ENCODE assay signal across 32 cellular contexts in the genomic region with DNA sequence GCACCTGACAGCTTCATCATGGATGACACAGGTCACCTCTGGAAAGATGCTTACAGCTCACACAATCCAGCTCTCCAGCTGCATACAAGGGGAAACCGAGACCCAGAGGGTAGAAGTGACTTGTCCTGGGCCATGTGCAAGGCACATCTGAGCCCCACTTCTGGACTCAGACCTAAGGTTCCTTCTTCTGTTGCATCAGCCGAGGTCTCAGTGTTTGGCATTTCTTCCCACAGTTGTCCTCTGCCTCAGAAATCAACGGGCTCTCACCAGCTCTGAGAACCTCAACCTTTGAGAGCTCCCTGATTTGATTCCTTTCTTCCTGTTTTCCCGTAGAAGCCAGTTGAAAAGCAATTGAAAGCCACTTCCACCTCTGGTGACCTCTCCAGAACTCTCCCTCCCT. TPM values are rescaled to one million over a fixed set of nuclear protein-coding genes. Genes with fewer than 3 reads are reported as not detected.
"Had no signal": no experiment of that assay in that cellular context is flagged by ENCODE, and none has a peak within 500 bp of the region (broad histone marks: within the 10 kb centered on the region; RNA-seq: fewer than 3 reads in every experiment).

No MANE protein-coding gene starts in this region.

- H3K9me3 Mint-ChIP-seq: activated CD4-positive, alpha-beta memory T cell treated with anti-CD3 and anti-CD28 coated beads, Interleukin-2, amount 10 ng/mL, durations not matched to agents 7 days and 5 days; activated CD4-positive, alpha-beta T cell treated with anti-CD3 and anti-CD28 coated beads, Interleukin-2, amount 10 ng/mL, durations not matched to agents 7 days and 5 days; activated naive CD4-positive, alpha-beta T cell treated with anti-CD3 and anti-CD28 coated beads, Interleukin-2, amount 10 ng/mL, durations not matched to agents 7 days and 5 days; activated naive CD4-positive, alpha-beta T cell treated with anti-CD3 and anti-CD28 coated beads, Interleukin-2, amount 50 U/mL, for 72 hours; activated naive CD8-positive, alpha-beta T cell treated with anti-CD3 and anti-CD28 coated beads, Interleukin-2, amount 10 ng/mL, durations not matched to agents 7 days and 5 days; activated T-cell treated with anti-CD3 and anti-CD28 coated beads, Interleukin-2, amount 50 U/mL, for 24 hours; activated T-cell treated with anti-CD3 and anti-CD28 coated beads, Interleukin-2, amount 50 U/mL, for 72 hours; dendritic cell treated with granulocyte-macrophage colony-stimulating factor and Interleukin-4, amounts not matched to agents 40 ng/mL and 50 ng/mL, for 4 days; effector memory CD8-positive, alpha-beta T cell had no signal

- H3K9me3 ChIP-seq: ascending aorta, breast epithelium, esophagus muscularis mucosa, gastrocnemius medialis, heart left ventricle had no signal

- H3K36me3 ChIP-seq: ascending aorta, breast epithelium, cardiac muscle cell, esophagus muscularis mucosa, gastrocnemius medialis, heart left ventricle had no signal

- H3K27me3 Mint-ChIP-seq: activated T-cell treated with anti-CD3 and anti-CD28 coated beads, Interleukin-2, amount 50 U/mL, for 24 hours had no signal

- H3K27ac Mint-ChIP-seq: activated CD4-positive, alpha-beta memory T cell treated with anti-CD3 and anti-CD28 coated beads, Interleukin-2, amount 10 ng/mL, durations not matched to agents 7 days and 5 days; activated CD4-positive, alpha-beta T cell treated with anti-CD3 and anti-CD28 coated beads for 36 hours; activated CD4-positive, alpha-beta T cell treated with anti-CD3 and anti-CD28 coated beads, Interleukin-2, amount 10 ng/mL, durations not matched to agents 7 days and 5 days; activated naive CD4-positive, alpha-beta T cell treated with anti-CD3 and anti-CD28 coated beads, Interleukin-2, amount 10 ng/mL, durations not matched to agents 7 days and 5 days; activated naive CD4-positive, alpha-beta T cell treated with anti-CD3 and anti-CD28 coated beads, Interleukin-2, amount 50 U/mL, for 72 hours; activated naive CD8-positive, alpha-beta T cell treated with anti-CD3 and anti-CD28 coated beads, Interleukin-2, amount 10 ng/mL, durations not matched to agents 7 days and 5 days; activated T-cell treated with anti-CD3 and anti-CD28 coated beads, Interleukin-2, amount 50 U/mL, for 24 hours; activated T-cell treated with anti-CD3 and anti-CD28 coated beads, Interleukin-2, amount 50 U/mL, for 72 hours; dendritic cell treated with granulocyte-macrophage colony-stimulating factor and Interleukin-4, amounts not matched to agents 40 ng/mL and 50 ng/mL, for 4 days; effector memory CD8-positive, alpha-beta T cell had no signal

- H3K4me3 ChIP-seq: ascending aorta, breast epithelium, cardiac muscle cell, coronary artery, dorsolateral prefrontal cortex, esophagus muscularis mucosa, gastrocnemius medialis, heart left ventricle had no signal

- H3K4me3 Mint-ChIP-seq: activated CD4-positive, alpha-beta memory T cell treated with anti-CD3 and anti-CD28 coated beads, Interleukin-2, amount 10 ng/mL, durations not matched to agents 7 days and 5 days; activated CD4-positive, alpha-beta T cell treated with anti-CD3 and anti-CD28 coated beads for 36 hours; activated CD4-positive, alpha-beta T cell treated with anti-CD3 and anti-CD28 coated beads, Interleukin-2, amount 10 ng/mL, durations not matched to agents 7 days and 5 days; activated naive CD4-positive, alpha-beta T cell treated with anti-CD3 and anti-CD28 coated beads, Interleukin-2, amount 10 ng/mL, durations not matched to agents 7 days and 5 days; activated naive CD8-positive, alpha-beta T cell treated with anti-CD3 and anti-CD28 coated beads, Interleukin-2, amount 10 ng/mL, durations not matched to agents 7 days and 5 days; activated T-cell treated with anti-CD3 and anti-CD28 coated beads, Interleukin-2, amount 50 U/mL, for 24 hours; activated T-cell treated with anti-CD3 and anti-CD28 coated beads, Interleukin-2, amount 50 U/mL, for 72 hours; brain; dendritic cell treated with granulocyte-macrophage colony-stimulating factor and Interleukin-4, amounts not matched to agents 40 ng/mL and 50 ng/mL, for 4 days; effector memory CD8-positive, alpha-beta T cell had no signal

- H3K4me1 Mint-ChIP-seq: activated CD4-positive, alpha-beta memory T cell treated with anti-CD3 and anti-CD28 coated beads, Interleukin-2, amount 10 ng/mL, durations not matched to agents 7 days and 5 days; activated CD4-positive, alpha-beta T cell treated with anti-CD3 and anti-CD28 coated beads for 36 hours; activated CD4-positive, alpha-beta T cell treated with anti-CD3 and anti-CD28 coated beads, Interleukin-2, amount 10 ng/mL, durations not matched to agents 7 days and 5 days; activated naive CD4-positive, alpha-beta T cell treated with anti-CD3 and anti-CD28 coated beads, Interleukin-2, amount 10 ng/mL, durations not matched to agents 7 days and 5 days; activated naive CD8-positive, alpha-beta T cell treated with anti-CD3 and anti-CD28 coated beads, Interleukin-2, amount 10 ng/mL, durations not matched to agents 7 days and 5 days had no signal

- H3K36me3 Mint-ChIP-seq: activated naive CD4-positive, alpha-beta T cell treated with anti-CD3 and anti-CD28 coated beads, Interleukin-2, amount 10 ng/mL, durations not matched to agents 7 days and 5 days; activated naive CD4-positive, alpha-beta T cell treated with anti-CD3 and anti-CD28 coated beads, Interleukin-2, amount 50 U/mL, for 72 hours; activated naive CD8-positive, alpha-beta T cell treated with anti-CD3 and anti-CD28 coated beads, Interleukin-2, amount 10 ng/mL, durations not matched to agents 7 days and 5 days; brain had no signal

- H3K27ac ChIP-seq: ascending aorta, breast epithelium, cardiac muscle cell, coronary artery, dorsolateral prefrontal cortex, esophagus muscularis mucosa, foreskin keratinocyte, gastrocnemius medialis had no signal

- H3K27me3 ChIP-seq: ascending aorta, breast epithelium, cardiac muscle cell, esophagus muscularis mucosa, foreskin keratinocyte, gastrocnemius medialis, heart left ventricle had no signal

- DNase-seq: activated CD4-positive, alpha-beta memory T cell treated with anti-CD3 and anti-CD28 coated beads, Interleukin-2, amount 10 ng/mL, durations not matched to agents 7 days and 5 days; activated CD4-positive, alpha-beta T cell treated with anti-CD3 and anti-CD28 coated beads for 36 hours; activated CD4-positive, alpha-beta T cell treated with anti-CD3 and anti-CD28 coated beads, Interleukin-2, amount 10 ng/mL, durations not matched to agents 7 days and 5 days; activated CD4-positive, alpha-beta T cell treated with anti-CD3 and anti-CD28 coated beads, Interleukin-2, amount 50 U/mL, for 4 hours; activated CD4-positive, CD25-positive, alpha-beta regulatory T cell; activated CD4-positive, CD25-positive, alpha-beta regulatory T cell treated with anti-CD3 and anti-CD28 coated beads, Interleukin-2, amount 50 U/mL, for 72 hours; activated CD8-positive, alpha-beta memory T cell treated with anti-CD3 and anti-CD28 coated beads, Interleukin-2, amount 50 U/mL, for 48 hours; activated gamma-delta T cell; activated naive CD4-positive, alpha-beta T cell; activated naive CD4-positive, alpha-beta T cell treated with anti-CD3 and anti-CD28 coated beads, Interleukin-2, amount 10 ng/mL, durations not matched to agents 7 days and 5 days; activated naive CD8-positive, alpha-beta T cell treated with anti-CD3 and anti-CD28 coated beads, Interleukin-2, amount 10 ng/mL, durations not matched to agents 7 days and 5 days; activated T-cell treated with anti-CD3 and anti-CD28 coated beads for 4 hours; activated T-cell treated with anti-CD3 and anti-CD28 coated beads, Interleukin-2, amount 50 U/mL, for 24 hours; activated T-cell treated with anti-CD3 and anti-CD28 coated beads, Interleukin-2, amount 50 U/mL, for 72 hours; central memory CD4-positive, alpha-beta T cell; cerebellar nuclear complex; dorsolateral prefrontal cortex; effector memory CD8-positive, alpha-beta T cell; erythroblast; foreskin keratinocyte; gastrocnemius medialis; glutamatergic neuron; heart left ventricle; T-helper 2 cell had no signal

- H3K4me1 ChIP-seq: ascending aorta, breast epithelium, foreskin keratinocyte had no signal

- ATAC-seq: activated CD4-positive, alpha-beta T cell treated with anti-CD3 and anti-CD28 coated beads for 36 hours; activated naive CD4-positive, alpha-beta T cell treated with anti-CD3 and anti-CD28 coated beads, Interleukin-2, amount 50 U/mL, for 72 hours; activated T-cell treated with anti-CD3 and anti-CD28 coated beads, Interleukin-2, amount 50 U/mL, for 72 hours; effector memory CD8-positive, alpha-beta T cell; foreskin keratinocyte; gastrocnemius medialis; heart left ventricle had no signal

RNA-seq across cellular contexts. Expression of gene COL15A1, which starts 38.7 kb away (rescaled TPM):
- total RNA-seq: activated CD4-positive, alpha-beta T cell treated with anti-CD3 and anti-CD28 coated beads for 36 hours; foreskin keratinocyte had no signal
